Comparison of ENCODE assay signal across 1 cellular context in the genomic region with DNA sequence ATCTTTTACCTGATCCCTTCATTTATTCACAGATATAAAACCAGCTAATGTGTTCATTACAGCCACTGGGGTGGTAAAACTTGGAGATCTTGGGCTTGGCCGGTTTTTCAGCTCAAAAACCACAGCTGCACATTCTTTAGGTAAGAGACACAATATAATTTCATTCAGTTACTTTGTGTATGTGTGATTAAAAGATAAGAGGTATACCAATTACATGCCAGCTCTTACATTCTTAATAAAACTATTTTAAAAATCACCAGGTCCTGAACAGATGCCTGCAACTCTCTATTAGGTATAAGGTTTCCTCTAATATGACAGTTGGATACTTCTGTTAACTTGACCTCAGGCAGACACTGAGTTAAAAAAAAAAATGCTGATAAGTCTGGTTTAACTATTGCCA.
TF ChIP-seq lines count a peak whose summit lies in the region.

No MANE protein-coding gene starts in this region.

TF ChIP-seq in SK-N-SH, 30 proteins besides CTCF, POLR2A, EP300 and RAD21 (continued from another document):
- TF ChIP-seq POLR2AphosphoS5 (IDR thresholded peaks at IDR 0.05; ENCODE audit: low read depth, low read length), result 0 out of 2 replicates have a peak, but pooled peaks have one; percentile 27
- peak; percentile 44; the same call in 1 of the 2 replicates for TF ChIP-seq FOXM1 (IDR thresholded peaks at IDR 0.05; ENCODE audit: low read depth)
- TF ChIP-seq, protein P1, sequence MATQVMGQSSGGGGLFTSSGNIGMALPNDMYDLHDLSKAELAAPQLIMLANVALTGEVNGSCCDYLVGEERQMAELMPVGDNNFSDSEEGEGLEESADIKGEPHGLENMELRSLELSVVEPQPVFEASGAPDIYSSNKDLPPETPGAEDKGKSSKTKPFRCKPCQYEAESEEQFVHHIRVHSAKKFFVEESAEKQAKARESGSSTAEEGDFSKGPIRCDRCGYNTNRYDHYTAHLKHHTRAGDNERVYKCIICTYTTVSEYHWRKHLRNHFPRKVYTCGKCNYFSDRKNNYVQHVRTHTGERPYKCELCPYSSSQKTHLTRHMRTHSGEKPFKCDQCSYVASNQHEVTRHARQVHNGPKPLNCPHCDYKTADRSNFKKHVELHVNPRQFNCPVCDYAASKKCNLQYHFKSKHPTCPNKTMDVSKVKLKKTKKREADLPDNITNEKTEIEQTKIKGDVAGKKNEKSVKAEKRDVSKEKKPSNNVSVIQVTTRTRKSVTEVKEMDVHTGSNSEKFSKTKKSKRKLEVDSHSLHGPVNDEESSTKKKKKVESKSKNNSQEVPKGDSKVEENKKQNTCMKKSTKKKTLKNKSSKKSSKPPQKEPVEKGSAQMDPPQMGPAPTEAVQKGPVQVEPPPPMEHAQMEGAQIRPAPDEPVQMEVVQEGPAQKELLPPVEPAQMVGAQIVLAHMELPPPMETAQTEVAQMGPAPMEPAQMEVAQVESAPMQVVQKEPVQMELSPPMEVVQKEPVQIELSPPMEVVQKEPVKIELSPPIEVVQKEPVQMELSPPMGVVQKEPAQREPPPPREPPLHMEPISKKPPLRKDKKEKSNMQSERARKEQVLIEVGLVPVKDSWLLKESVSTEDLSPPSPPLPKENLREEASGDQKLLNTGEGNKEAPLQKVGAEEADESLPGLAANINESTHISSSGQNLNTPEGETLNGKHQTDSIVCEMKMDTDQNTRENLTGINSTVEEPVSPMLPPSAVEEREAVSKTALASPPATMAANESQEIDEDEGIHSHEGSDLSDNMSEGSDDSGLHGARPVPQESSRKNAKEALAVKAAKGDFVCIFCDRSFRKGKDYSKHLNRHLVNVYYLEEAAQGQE (IDR thresholded peaks at IDR 0.05; ENCODE audit: low read depth, low read length), result no peak
- TF ChIP-seq, protein P2, sequence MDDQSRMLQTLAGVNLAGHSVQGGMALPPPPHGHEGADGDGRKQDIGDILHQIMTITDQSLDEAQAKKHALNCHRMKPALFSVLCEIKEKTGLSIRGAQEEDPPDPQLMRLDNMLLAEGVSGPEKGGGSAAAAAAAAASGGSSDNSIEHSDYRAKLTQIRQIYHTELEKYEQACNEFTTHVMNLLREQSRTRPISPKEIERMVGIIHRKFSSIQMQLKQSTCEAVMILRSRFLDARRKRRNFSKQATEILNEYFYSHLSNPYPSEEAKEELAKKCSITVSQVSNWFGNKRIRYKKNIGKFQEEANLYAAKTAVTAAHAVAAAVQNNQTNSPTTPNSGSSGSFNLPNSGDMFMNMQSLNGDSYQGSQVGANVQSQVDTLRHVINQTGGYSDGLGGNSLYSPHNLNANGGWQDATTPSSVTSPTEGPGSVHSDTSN (IDR thresholded peaks at IDR 0.05), result peak; percentile 42
- TF ChIP-seq, protein P3, sequence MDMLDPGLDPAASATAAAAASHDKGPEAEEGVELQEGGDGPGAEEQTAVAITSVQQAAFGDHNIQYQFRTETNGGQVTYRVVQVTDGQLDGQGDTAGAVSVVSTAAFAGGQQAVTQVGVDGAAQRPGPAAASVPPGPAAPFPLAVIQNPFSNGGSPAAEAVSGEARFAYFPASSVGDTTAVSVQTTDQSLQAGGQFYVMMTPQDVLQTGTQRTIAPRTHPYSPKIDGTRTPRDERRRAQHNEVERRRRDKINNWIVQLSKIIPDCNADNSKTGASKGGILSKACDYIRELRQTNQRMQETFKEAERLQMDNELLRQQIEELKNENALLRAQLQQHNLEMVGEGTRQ (IDR thresholded peaks at IDR 0.05; ENCODE audit: borderline replicate concordance, low read depth, low read length), result no peak
- TF ChIP-seq RXRA (IDR thresholded peaks at IDR 0.05; ENCODE audit: borderline replicate concordance, low read depth), result peak; percentile 76
- 0 out of 2 replicates have a peak, but pooled peaks have one; percentile 23 for TF ChIP-seq MEF2A (IDR thresholded peaks at IDR 0.05; ENCODE audit: borderline replicate concordance, low read depth)
- TF ChIP-seq, protein P4, sequence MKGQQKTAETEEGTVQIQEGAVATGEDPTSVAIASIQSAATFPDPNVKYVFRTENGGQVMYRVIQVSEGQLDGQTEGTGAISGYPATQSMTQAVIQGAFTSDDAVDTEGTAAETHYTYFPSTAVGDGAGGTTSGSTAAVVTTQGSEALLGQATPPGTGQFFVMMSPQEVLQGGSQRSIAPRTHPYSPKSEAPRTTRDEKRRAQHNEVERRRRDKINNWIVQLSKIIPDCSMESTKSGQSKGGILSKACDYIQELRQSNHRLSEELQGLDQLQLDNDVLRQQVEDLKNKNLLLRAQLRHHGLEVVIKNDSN (IDR thresholded peaks at IDR 0.05; ENCODE audit: borderline replicate concordance, low read depth), result no peak
- TF ChIP-seq CHD2 (IDR thresholded peaks at IDR 0.05; ENCODE audit: low read length, partially characterized antibody), result no peak
- TF ChIP-seq RCOR1 (IDR thresholded peaks at IDR 0.05; ENCODE audit: low read length), result no peak
- TF ChIP-seq FOSL2 (IDR thresholded peaks at IDR 0.05; ENCODE audit: borderline replicate concordance, low read depth), result no peak
- no peak for TF ChIP-seq EZH2phosphoT487 (IDR thresholded peaks at IDR 0.05; ENCODE audit: borderline replicate concordance, low read depth)
- no peak for TF ChIP-seq GATA2 (CRISPR knock-in tag; IDR thresholded peaks at IDR 0.05)
- peak; percentile 46; the same call in 1 of the 2 replicates for TF ChIP-seq NFIC (IDR thresholded peaks at IDR 0.05; ENCODE audit: borderline replicate concordance)
- TF ChIP-seq TCF12 (IDR thresholded peaks at IDR 0.05), result peak; percentile 87
- no peak for TF ChIP-seq NRF1 (IDR thresholded peaks at IDR 0.05; ENCODE audit: low read depth, low read length)
- TF ChIP-seq, protein P5, sequence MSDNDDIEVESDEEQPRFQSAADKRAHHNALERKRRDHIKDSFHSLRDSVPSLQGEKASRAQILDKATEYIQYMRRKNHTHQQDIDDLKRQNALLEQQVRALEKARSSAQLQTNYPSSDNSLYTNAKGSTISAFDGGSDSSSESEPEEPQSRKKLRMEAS (IDR thresholded peaks at IDR 0.05; ENCODE audit: low read depth), result no peak
- TF ChIP-seq GABPA (IDR thresholded peaks at IDR 0.05; ENCODE audit: low read depth), result no peak
- TF ChIP-seq, protein P6, sequence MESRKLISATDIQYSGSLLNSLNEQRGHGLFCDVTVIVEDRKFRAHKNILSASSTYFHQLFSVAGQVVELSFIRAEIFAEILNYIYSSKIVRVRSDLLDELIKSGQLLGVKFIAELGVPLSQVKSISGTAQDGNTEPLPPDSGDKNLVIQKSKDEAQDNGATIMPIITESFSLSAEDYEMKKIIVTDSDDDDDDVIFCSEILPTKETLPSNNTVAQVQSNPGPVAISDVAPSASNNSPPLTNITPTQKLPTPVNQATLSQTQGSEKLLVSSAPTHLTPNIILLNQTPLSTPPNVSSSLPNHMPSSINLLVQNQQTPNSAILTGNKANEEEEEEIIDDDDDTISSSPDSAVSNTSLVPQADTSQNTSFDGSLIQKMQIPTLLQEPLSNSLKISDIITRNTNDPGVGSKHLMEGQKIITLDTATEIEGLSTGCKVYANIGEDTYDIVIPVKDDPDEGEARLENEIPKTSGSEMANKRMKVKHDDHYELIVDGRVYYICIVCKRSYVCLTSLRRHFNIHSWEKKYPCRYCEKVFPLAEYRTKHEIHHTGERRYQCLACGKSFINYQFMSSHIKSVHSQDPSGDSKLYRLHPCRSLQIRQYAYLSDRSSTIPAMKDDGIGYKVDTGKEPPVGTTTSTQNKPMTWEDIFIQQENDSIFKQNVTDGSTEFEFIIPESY (IDR thresholded peaks at IDR 0.05; ENCODE audit: borderline replicate concordance, low read depth), result no peak
- TF ChIP-seq JUND (IDR thresholded peaks at IDR 0.05), result peak; percentile 48
- TF ChIP-seq, protein P7, sequence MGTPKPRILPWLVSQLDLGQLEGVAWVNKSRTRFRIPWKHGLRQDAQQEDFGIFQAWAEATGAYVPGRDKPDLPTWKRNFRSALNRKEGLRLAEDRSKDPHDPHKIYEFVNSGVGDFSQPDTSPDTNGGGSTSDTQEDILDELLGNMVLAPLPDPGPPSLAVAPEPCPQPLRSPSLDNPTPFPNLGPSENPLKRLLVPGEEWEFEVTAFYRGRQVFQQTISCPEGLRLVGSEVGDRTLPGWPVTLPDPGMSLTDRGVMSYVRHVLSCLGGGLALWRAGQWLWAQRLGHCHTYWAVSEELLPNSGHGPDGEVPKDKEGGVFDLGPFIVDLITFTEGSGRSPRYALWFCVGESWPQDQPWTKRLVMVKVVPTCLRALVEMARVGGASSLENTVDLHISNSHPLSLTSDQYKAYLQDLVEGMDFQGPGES (IDR thresholded peaks at IDR 0.05; ENCODE audit: low read depth, low read length), result no peak
- TF ChIP-seq SMC3 (IDR thresholded peaks at IDR 0.05; ENCODE audit: low read depth, low read length), result no peak
- no peak for TF ChIP-seq FOXJ3 (CRISPR knock-in tag; IDR thresholded peaks at IDR 0.05)
- no peak for TF ChIP-seq TAF1 (IDR thresholded peaks at IDR 0.05; ENCODE audit: borderline replicate concordance, low read depth, low read length)
- TF ChIP-seq YY1 (IDR thresholded peaks at IDR 0.05; ENCODE audit: low read depth), result no peak
- TF ChIP-seq ELF1 (IDR thresholded peaks at IDR 0.05), result no peak
